Comparison of ENCODE assay signal across 10 cellular contexts in genomic region chr22:19488285-19488684, GRCh38. TPM values are rescaled to one million over a fixed set of nuclear protein-coding genes. Genes with fewer than 3 reads are reported as not detected.
"Had no signal": no experiment of that assay in that cellular context is flagged by ENCODE, and none has a peak within 500 bp of the region (broad histone marks: within the 10 kb centered on the region; RNA-seq: fewer than 3 reads in every experiment).

No MANE protein-coding gene starts in this region.

- H3K9ac ChIP-seq: GM23248 had no signal

- H3K27ac ChIP-seq: GM23248, HL-60 had no signal

- H3K9me3 ChIP-seq: HAP-1 had no signal

- H3K4me3 ChIP-seq: GM23248, HAP-1 had no signal

- FAIRE-seq: HepG2 had no signal

- H3K4me1 ChIP-seq: HAP-1 had no signal

- DNase-seq: GM23248, GOT3, H7, HFFc6 had no signal

- ATAC-seq: HCT116, HepG2 had no signal

- H2AFZ ChIP-seq: GM23248 had no signal

RNA-seq across cellular contexts. Expression of gene CLDN5, which starts 35.9 kb away (rescaled TPM):
- total RNA-seq: GM23248, H4, HepG2, HT1080 had no signal
- polyA plus RNA-seq: GM23248, HepG2 had no signal
